Comparison of ENCODE assay signal across 8 cellular contexts in genomic region chrX:41010188-41010846, GRCh38.
DNase-seq lines count a peak whose midpoint lies in the region; ATAC-seq and TF ChIP-seq lines count a peak whose summit lies in the region.

No MANE protein-coding gene starts in this region.

- H3K27ac ChIP-seq in psoas muscle (peak overlapping the region; percentile 83), aorta (ENCODE audit: low read depth in 1 of 2, low read length in 2 of 2) (peak overlapping the region in 1 of 2 donors; percentile 43)

- H3K36me3 ChIP-seq in psoas muscle (ENCODE audit: insufficient read depth in 1 of 2, low read depth in 1 of 2) (no peaks in the 10 kb centered on the region), aorta (ENCODE audit: control insufficient read depth in 1 of 2, insufficient read depth in 2 of 2, low read length in 1 of 2) (no peaks in the 10 kb centered on the region)

- H3K9me3 ChIP-seq in psoas muscle (no peaks in the 10 kb centered on the region), aorta (ENCODE audit: control insufficient read depth, low read length) (no peaks in the 10 kb centered on the region)

- ATAC-seq in HG02759 (IDR thresholded peaks at IDR 0.05; ENCODE audit: unreplicated experiment) (peak; percentile 44), left ventricle myocardium superior (peak; percentile 97), psoas muscle (peak; percentile 86 to 92 (median 90)), aorta (ENCODE audit: low FRiP score) (peak; percentile 89), HG03565 (IDR thresholded peaks at IDR 0.05; ENCODE audit: unreplicated experiment) (no peak)

- peaks cover 0 to 26% (median 0%) of the 10 kb centered on the region in 3 donors for H3K27me3 ChIP-seq in psoas muscle (ENCODE audit: insufficient read depth in 3 of 3, low read length in 2 of 3)
- H3K27me3 ChIP-seq in aorta (ENCODE audit: control insufficient read depth in 1 of 2, insufficient read depth in 2 of 2, low read length in 1 of 2), result no peaks in the 10 kb centered on the region

- H3K4me3 ChIP-seq in psoas muscle (peak overlapping the region; percentile 53), aorta (ENCODE audit: low read length in 2 of 2) (peak overlapping the region in 1 of 2 donors; percentile 2)

- TF ChIP-seq CTCF in psoas muscle (IDR thresholded peaks at IDR 0.05), result peak; percentile 24

- intact Hi-C loops in left ventricle myocardium superior (cut with micrococcal nuclease) (no loop called here), psoas muscle (cut with DNase I) (loop anchor here in 1 of 2 donors (5.0 kb wide), 1 partner anchor 72 kb away; no protein-coding TSS in a partner anchor), aorta (cut with DNase I) (no loop called here)

- H3K4me1 ChIP-seq in psoas muscle, result peaks cover 6% of the 10 kb centered on the region
- no peaks in the 10 kb centered on the region for H3K4me1 ChIP-seq in aorta (ENCODE audit: control insufficient read depth in 1 of 2, insufficient read depth in 2 of 2, low read length in 2 of 2)

- WGBS in psoas muscle, 3 donors, result 1 to 6% (median 2%) methylated on average over 13 to 22 of the region's 22 CpGs
- 1 to 14% methylated on average over 22 of the region's 22 CpGs for WGBS in aorta, 2 donors

- peak; percentile 69 for DNase-seq in Ammon's horn (ENCODE audit: low spot score)
- DNase-seq in T follicular helper cell (ENCODE audit: low read depth), result peak; percentile 15
- DNase-seq in anterior cingulate cortex (lab: John Stamatoyannopoulos, UW), result peak in 55 of 58 donors; percentile 1 to 75 (median 29)
- DNase-seq in left ventricle myocardium superior, result peak; percentile 84
- peak; percentile 73 to 83 for DNase-seq in psoas muscle
- DNase-seq in aorta, result peak; percentile 83 to 86

Comparison
In these comparisons a context has a peak if more than half of its experiments do, and no peak if none do; other contexts are left out.
1. DNase-seq: peak in every context shown above with its lines; median percentile 84 in aorta; 84 in left ventricle myocardium superior; 78 in psoas muscle; 69 in Ammon's horn; 29 in anterior cingulate cortex; 15 in T follicular helper cell.